ENCODE assay signal across 17 cellular contexts in the genomic region with DNA sequence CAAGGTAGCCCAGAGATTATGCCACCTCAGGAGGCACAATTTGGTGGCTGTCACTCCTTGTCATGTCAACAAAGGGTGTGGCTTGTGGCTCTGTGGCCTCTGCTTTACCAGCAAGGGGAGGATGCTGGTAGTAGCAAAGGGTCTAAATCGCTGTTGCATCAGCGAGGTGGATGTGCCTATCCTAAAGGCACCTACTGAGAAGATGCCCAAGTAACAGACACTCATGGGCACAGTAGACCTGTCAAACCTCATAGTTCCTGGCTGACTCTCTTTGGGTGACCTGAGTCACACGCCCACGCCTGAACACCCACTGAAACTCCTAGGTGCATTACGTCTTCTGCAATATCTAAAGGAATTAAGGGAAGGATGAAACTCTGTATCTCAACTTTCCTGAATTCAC.
"Had no signal": no experiment of that assay in that cellular context is flagged by ENCODE, and none has a peak within 500 bp of the region (broad histone marks: within the 10 kb centered on the region; RNA-seq: fewer than 3 reads in every experiment).

No MANE protein-coding gene starts in this region.

- DNase-seq: activated CD4-positive, alpha-beta T cell treated with anti-CD3 and anti-CD28 coated beads, Interleukin-2, amount 50 U/mL, for 1 hour; activated gamma-delta T cell; cerebellar nuclear complex; cortex of kidney; gastrocnemius medialis; heart left ventricle; kidney glomerular epithelial cell; left ventricle myocardium inferior; mammary epithelial cell; SIG-M5; stimulated activated CD4-positive, alpha-beta T cell treated with anti-CD3 and anti-CD28 coated beads, Interleukin-1b, Interleukin-23, amount 100 ng/mL, for 48 hours; T1000; upper lobe of right lung had no signal

- H3K27ac ChIP-seq: ascending aorta, breast epithelium, gastrocnemius medialis, heart left ventricle, left ventricle myocardium inferior, upper lobe of right lung had no signal

- H3K27ac Mint-ChIP-seq: progenitor cell of endocrine pancreas had no signal

- H3K27me3 ChIP-seq: ascending aorta, breast epithelium, gastrocnemius medialis, upper lobe of right lung had no signal

- H3K36me3 ChIP-seq: ascending aorta, breast epithelium, gastrocnemius medialis, heart left ventricle, left ventricle myocardium inferior, upper lobe of right lung had no signal

- ATAC-seq: esophagus mucosa, gastrocnemius medialis, heart left ventricle, upper lobe of right lung had no signal

- H3K4me3 ChIP-seq: ascending aorta, breast epithelium, gastrocnemius medialis, heart left ventricle, left ventricle myocardium inferior, upper lobe of right lung had no signal

- H3K9me3 ChIP-seq: ascending aorta, breast epithelium, gastrocnemius medialis, heart left ventricle, left ventricle myocardium inferior, upper lobe of right lung had no signal

- H3K4me1 ChIP-seq: ascending aorta, breast epithelium, gastrocnemius medialis, heart left ventricle, left ventricle myocardium inferior, upper lobe of right lung had no signal
